ENCODE assay signal across 31 cellular contexts in genomic region chr1:209810783-209811182, GRCh38. TPM values are rescaled to one million over a fixed set of nuclear protein-coding genes. Genes with fewer than 3 reads are reported as not detected.
"Had no signal": no experiment of that assay in that cellular context is flagged by ENCODE, and none has a peak within 500 bp of the region (broad histone marks: within the 10 kb centered on the region; RNA-seq: fewer than 3 reads in every experiment).

No MANE protein-coding gene starts in this region.

- H3K27ac ChIP-seq: ascending aorta, brain microvascular endothelial cell, parathyroid adenoma, psoas muscle, stomach, thyroid gland, upper lobe of right lung had no signal

- H3K9me3 ChIP-seq: ascending aorta, psoas muscle, stomach, thyroid gland, upper lobe of right lung had no signal

- ATAC-seq: activated CD8-positive, alpha-beta T cell treated with anti-CD3 and anti-CD28 coated beads for 36 hours; activated T-cell treated with anti-CD3 and anti-CD28 coated beads, Interleukin-2, amount 50 U/mL, for 72 hours; effector memory CD8-positive, alpha-beta T cell; esophagus mucosa; left cardiac atrium; psoas muscle; stimulated activated naive B cell treated with anti-CD40 and anti-IgM and Interleukin-4, amounts not matched to agents 10 μg/mL and 1 μg/mL and 100 μg/mL, for 72 hours; upper lobe of right lung; WTC11 had no signal

- H3K27me3 ChIP-seq: ascending aorta, brain microvascular endothelial cell, thyroid gland, upper lobe of right lung had no signal

- H3K9me3 Mint-ChIP-seq: activated CD4-positive, alpha-beta T cell treated with anti-CD3 and anti-CD28 coated beads, Interleukin-2, amount 10 ng/mL, durations not matched to agents 7 days and 5 days; activated CD8-positive, alpha-beta T cell treated with anti-CD3 and anti-CD28 coated beads for 36 hours; activated T-cell treated with anti-CD3 and anti-CD28 coated beads, Interleukin-2, amount 50 U/mL, for 72 hours; effector memory CD8-positive, alpha-beta T cell; mesothelial cell of epicardium; naive B cell; nephron progenitor cell; WTC11 had no signal

- H3K36me3 Mint-ChIP-seq: activated naive CD8-positive, alpha-beta T cell; mesothelial cell of epicardium; naive B cell; WTC11 had no signal

- H3K4me3 ChIP-seq: ascending aorta, psoas muscle, stomach, thyroid gland, upper lobe of right lung had no signal

- H3K4me1 ChIP-seq: parathyroid adenoma, psoas muscle had no signal

- H3K9ac ChIP-seq: parathyroid adenoma had no signal

- H3K4me3 Mint-ChIP-seq: activated CD4-positive, alpha-beta T cell treated with anti-CD3 and anti-CD28 coated beads, Interleukin-2, amount 10 ng/mL, durations not matched to agents 7 days and 5 days; activated CD8-positive, alpha-beta T cell treated with anti-CD3 and anti-CD28 coated beads for 36 hours; activated naive CD8-positive, alpha-beta T cell; activated T-cell treated with anti-CD3 and anti-CD28 coated beads, Interleukin-2, amount 50 U/mL, for 72 hours; effector memory CD8-positive, alpha-beta T cell; mesothelial cell of epicardium; nephron progenitor cell; stimulated activated naive B cell treated with anti-CD40 and anti-IgM and Interleukin-4, amounts not matched to agents 10 μg/mL and 1 μg/mL and 100 μg/mL, for 72 hours; WTC11 had no signal

- DNase-seq: activated CD4-positive, alpha-beta T cell treated with anti-CD3 and anti-CD28 coated beads for 1 hour; activated CD4-positive, alpha-beta T cell treated with anti-CD3 and anti-CD28 coated beads, Interleukin-2, amount 10 ng/mL, durations not matched to agents 7 days and 5 days; activated CD8-positive, alpha-beta T cell treated with anti-CD3 and anti-CD28 coated beads for 36 hours; activated naive CD4-positive, alpha-beta T cell treated with Interleukin-2 at 50 U/mL for 16 hours; activated T-cell treated with anti-CD3 and anti-CD28 coated beads for 4 hours; activated T-cell treated with anti-CD3 and anti-CD28 coated beads, Interleukin-2, amount 50 U/mL, for 72 hours; brain microvascular endothelial cell; caudate nucleus; cortex of kidney; effector memory CD8-positive, alpha-beta T cell; foreskin fibroblast; left cardiac atrium; naive B cell; nephron progenitor cell; occipital lobe; psoas muscle; stimulated activated CD4-positive, alpha-beta T cell treated with anti-CD3 and anti-CD28 coated beads, Interleukin-15, amount 100 ng/mL, for 24 hours; stimulated activated CD4-positive, alpha-beta T cell treated with anti-CD3 and anti-CD28 coated beads, Interleukin-2, amount 100 ng/mL, for 24 hours; stimulated activated naive B cell treated with anti-CD40 and anti-IgM and Interleukin-4, amounts not matched to agents 10 μg/mL and 1 μg/mL and 100 μg/mL, for 72 hours; stomach; T-helper 2 cell; thyroid gland; upper lobe of right lung had no signal

- H2AFZ ChIP-seq: parathyroid adenoma had no signal

- H3K27ac Mint-ChIP-seq: activated CD4-positive, alpha-beta T cell treated with anti-CD3 and anti-CD28 coated beads, Interleukin-2, amount 10 ng/mL, durations not matched to agents 7 days and 5 days; activated CD8-positive, alpha-beta T cell treated with anti-CD3 and anti-CD28 coated beads for 36 hours; activated naive CD8-positive, alpha-beta T cell; activated T-cell treated with anti-CD3 and anti-CD28 coated beads, Interleukin-2, amount 50 U/mL, for 72 hours; effector memory CD8-positive, alpha-beta T cell; mesothelial cell of epicardium; naive B cell; nephron progenitor cell; stimulated activated naive B cell treated with anti-CD40 and anti-IgM and Interleukin-4, amounts not matched to agents 10 μg/mL and 1 μg/mL and 100 μg/mL, for 72 hours; WTC11 had no signal

- H3K27me3 Mint-ChIP-seq: activated CD4-positive, alpha-beta T cell treated with anti-CD3 and anti-CD28 coated beads, Interleukin-2, amount 10 ng/mL, durations not matched to agents 7 days and 5 days; activated CD8-positive, alpha-beta T cell treated with anti-CD3 and anti-CD28 coated beads for 36 hours; activated naive CD8-positive, alpha-beta T cell; effector memory CD8-positive, alpha-beta T cell had no signal

- H3K36me3 ChIP-seq: ascending aorta, brain microvascular endothelial cell, stomach, thyroid gland, upper lobe of right lung had no signal

RNA-seq across cellular contexts. Expression of gene IRF6, which starts 4.8 kb away (rescaled TPM):
- total RNA-seq: activated CD4-positive, alpha-beta T cell treated with anti-CD3 and anti-CD28 coated beads, Interleukin-2, amount 10 ng/mL, durations not matched to agents 7 days and 5 days had no signal

RNA-seq across cellular contexts. Expression of gene TRAF3IP3, which starts 54.9 kb away (rescaled TPM):
- total RNA-seq: ascending aorta, chondrocyte, glomerular endothelial cell had no signal
